8 cellular contexts compared by ENCODE assay signal in genomic region chr9:35903049-35903448, GRCh38. TPM values are rescaled to one million over a fixed set of nuclear protein-coding genes. Genes with fewer than 3 reads are reported as not detected.
DNase-seq lines count a peak whose midpoint lies in the region; ATAC-seq, FAIRE-seq and TF ChIP-seq lines count a peak whose summit lies in the region.

No MANE protein-coding gene starts in this region.

- TF ChIP-seq RAD21 in K562 (CRISPR knock-in tag; conservative IDR thresholded peaks at IDR 0.05 in 1 of 2, IDR thresholded peaks at IDR 0.05 in 1 of 2) = peak; percentile 68 to 82

- H3K9me3 ChIP-seq in K562 (replicated peaks; ENCODE audit: control insufficient read depth, insufficient read depth, low read depth, low read length) = no peaks in the 10 kb centered on the region

- no peak overlapping the region for H3K9ac ChIP-seq in K562 (ENCODE audit: insufficient read depth in 1 of 2, low read depth in 2 of 2, low read length in 2 of 2)

- FAIRE-seq in K562 (lab: Jason Lieb, UNC) = peak; percentile 91
- FAIRE-seq in urothelium cell line (lab: Jason Lieb, UNC) = peak; percentile 56

- no peak for TF ChIP-seq POLR2A in K562 (conservative IDR thresholded peaks at IDR 0.05)

- no peaks in the 10 kb centered on the region for H3K9me1 ChIP-seq in K562 (ENCODE audit: control insufficient read depth, insufficient read depth, low read length)

- H3K27ac ChIP-seq in HL-60 (replicated peaks) (no peak overlapping the region), K562 (ENCODE audit: extremely low read depth, low read depth, low read length) (no peak overlapping the region)

- TF ChIP-seq CTCF in HL-60 (IDR thresholded peaks at IDR 0.05; ENCODE audit: insufficient read depth, low read length) (peak; percentile 43), K562 (IDR thresholded peaks at IDR 0.05 in 2 of 3, conservative IDR thresholded peaks at IDR 0.05 in 1 of 3; ENCODE audit: insufficient read depth in 2 of 3, low read depth in 1 of 3, low read length in 3 of 3) (peak; percentile 56 to 76 (median 62); a peak in 5 of 6 replicates)

- intact Hi-C loops in K562 (cut with micrococcal nuclease) = loop anchor here (2.0 kb wide), 2 partner anchors 42 to 120 kb away; no protein-coding TSS in a partner anchor

- H3K36me3 ChIP-seq in K562 (ENCODE audit: control insufficient read depth, insufficient read depth, low read length) = no peaks in the 10 kb centered on the region

- no peaks in the 10 kb centered on the region for H3K79me2 ChIP-seq in K562 (ENCODE audit: control insufficient read depth, insufficient read depth, low read length)

- no peak for TF ChIP-seq EP300 in K562 (IDR thresholded peaks at IDR 0.05; ENCODE audit: low read length)

- CTCF ChIA-PET in K562 (lab: Yijun Ruan, JAX; ENCODE audit: low intra/inter-chr PET ratio) = interaction anchor here (0.7 to 3.2 kb wide), 5 partner anchors 37 to 121 kb away, joined by 3 to 22 read pairs (median 6); no protein-coding TSS in a partner anchor

- peak; percentile 45 to 48 for ATAC-seq in activated CD4-positive, CD25-positive, alpha-beta regulatory T cell treated with anti-CD3 and anti-CD28 coated beads, Interleukin-2, amount 50 U/mL, for 24 hours
- ATAC-seq in K562 = peak; percentile 79
- no peak for ATAC-seq in GM19035 (IDR thresholded peaks at IDR 0.05; ENCODE audit: unreplicated experiment)

- no peak for DNase-seq in activated CD4-positive, CD25-positive, alpha-beta regulatory T cell treated with anti-CD3 and anti-CD28 coated beads, Interleukin-2, amount 50 U/mL, for 72 hours
- DNase-seq in HL-60 (ENCODE audit: low read depth in 1 of 2, low spot score in 1 of 2) (peak in 1 of 2 experiments; percentile 35), NOMO-1 treated with DMSO at 0.1 percent for 48 hours (lab: John Stamatoyannopoulos, UW; ENCODE audit: unreplicated experiment) (peak; percentile 56), K562 (ENCODE audit: extremely low read depth in 1 of 4, low spot score in 3 of 4) (peak; percentile 51 to 67 (median 55)), left kidney (ENCODE audit: low read depth, low spot score) (peak; percentile 85), urothelium cell line (ENCODE audit: low spot score) (peak; percentile 67)

- no peaks in the 10 kb centered on the region for H4K20me1 ChIP-seq in K562 (replicated peaks; ENCODE audit: control insufficient read depth, insufficient read depth, low read length)

- in situ Hi-C loops in K562 (cut with MboI) = loop anchor here (5.0 kb wide), 2 partner anchors 44 to 114 kb away; no protein-coding TSS in a partner anchor

- H3K27me3 ChIP-seq in HL-60 (ENCODE audit: insufficient read depth, poor library complexity, severe bottlenecking) (peaks cover 11% of the 10 kb centered on the region), K562 (ENCODE audit: control insufficient read depth in 2 of 2, insufficient read depth in 2 of 2, low read length in 2 of 2) (no peaks in the 10 kb centered on the region; a peak in 1 of 5 replicates)

- H3K4me1 ChIP-seq in K562 (replicated peaks in 1 of 2; ENCODE audit: control insufficient read depth in 2 of 2, insufficient read depth in 2 of 2, low read length in 2 of 2) = peaks cover 0 to 20% of the 10 kb centered on the region in 2 experiments; a peak in 3 of 5 replicates

- 28% methylated on average over 3 of the region's 3 CpGs for WGBS in K562 (ENCODE audit: insufficient coverage, low coverage, missing lambda C conversion rate)

- no peak overlapping the region for H3K4me2 ChIP-seq in K562 (ENCODE audit: insufficient read depth, low read length)

- no TSS peak for BruUV-seq in K562 (replicated peaks; lab: Mats Ljungman, UMichigan)

- POLR2A ChIA-PET in K562 (lab: Yijun Ruan, JAX) = interaction anchor here (0.6 to 1.3 kb wide), 3 partner anchors 21 to 258 kb away, joined by 3 to 4 read pairs (median 3); no protein-coding TSS in a partner anchor

- H3K4me3 ChIP-seq in HL-60 (replicated peaks; ENCODE audit: insufficient read depth, low read length) (no peak overlapping the region), K562 (no peak overlapping the region)

- no peak overlapping the region for H2AFZ ChIP-seq in K562 (ENCODE audit: low read depth, low read length)

TF ChIP-seq in K562, 482 proteins besides CTCF, POLR2A, EP300 and RAD21 (continues in another document):
- no peak for TF ChIP-seq ZNF589 (CRISPR knock-in tag; IDR thresholded peaks at IDR 0.05; ENCODE audit: low read depth)

RNA-seq across cellular contexts. Expression of gene HRCT1, which starts 3.0 kb away (rescaled TPM):
- 0.35 TPM in 1 of 2 replicates, not detected in the other for total RNA-seq in K562 (2011; cell fraction: chromatin; rRNA removed; ENCODE audit: low replicate concordance)
- not detected in 2 replicates for total RNA-seq in K562 (2011; cell fraction: nucleolus; rRNA removed)
- total RNA-seq in K562 (2011; cell fraction: nucleoplasm; rRNA removed) = not detected in 2 replicates
- total RNA-seq in K562 (2014; rRNA removed) = not detected in 2 replicates
- total RNA-seq in K562 (2014; rRNA removed; fragmentation: Illumina TruSeq; extraction: Trizol) = not detected in 2 replicates
- not detected in 2 replicates for total RNA-seq in K562 (2015; rRNA removed; fragmentation: Illumina TruSeq; extraction: Trizol)
- not detected in 2 replicates for total RNA-seq in K562 (2021)
- 0.08 and 0.40 TPM in 2 replicates for polyA plus RNA-seq in K562 (2011; rRNA removed)
- polyA plus RNA-seq in K562 (2011; cell fraction: cytosol; rRNA removed) = 0.07 and 0.27 TPM in 2 replicates
- 0.28 TPM in 1 of 2 replicates, not detected in the other for polyA plus RNA-seq in K562 (2011; cell fraction: nucleus; rRNA removed)
- not detected in 2 replicates for polyA plus RNA-seq in K562 (2012)
- polyA plus RNA-seq in K562 (2014; fragmentation: Illumina TruSeq; extraction: Trizol) = not detected in 2 replicates
- polyA plus RNA-seq in K562 (2014; fragmentation: Nextera tagmentation; extraction: Ambion mirVana) = not detected
- polyA plus RNA-seq in K562 (2014; rRNA removed) = not detected in 2 replicates
- not detected in 2 replicates for polyA minus RNA-seq in K562 (2011; rRNA and poly(A)+ RNA removed)
- not detected in 2 replicates for polyA minus RNA-seq in K562 (2011; cell fraction: cytosol; rRNA and poly(A)+ RNA removed)
- polyA minus RNA-seq in K562 (2011; cell fraction: nucleus; rRNA and poly(A)+ RNA removed) = 0.33 TPM in 1 of 2 replicates, not detected in the other

RNA-seq across cellular contexts. Expression of gene SPAAR, which starts 6.2 kb away (rescaled TPM):
- not detected in 2 replicates for total RNA-seq in K562 (2011; cell fraction: chromatin; rRNA removed; ENCODE audit: low replicate concordance)
- total RNA-seq in K562 (2011; cell fraction: nucleolus; rRNA removed) = not detected in 2 replicates
- total RNA-seq in K562 (2011; cell fraction: nucleoplasm; rRNA removed) = not detected in 2 replicates
- total RNA-seq in K562 (2014; rRNA removed) = not detected in 2 replicates
- total RNA-seq in K562 (2014; rRNA removed; fragmentation: Illumina TruSeq; extraction: Trizol) = not detected in 2 replicates
- total RNA-seq in K562 (2015; rRNA removed; fragmentation: Illumina TruSeq; extraction: Trizol) = not detected in 2 replicates
- not detected in 2 replicates for total RNA-seq in K562 (2021)
- not detected in 2 replicates for polyA plus RNA-seq in K562 (2011; rRNA removed)
- not detected in 2 replicates for polyA plus RNA-seq in K562 (2011; cell fraction: cytosol; rRNA removed)
- polyA plus RNA-seq in K562 (2011; cell fraction: nucleus; rRNA removed) = not detected in 2 replicates
- polyA plus RNA-seq in K562 (2012) = not detected in 2 replicates
- not detected in 2 replicates for polyA plus RNA-seq in K562 (2014; fragmentation: Illumina TruSeq; extraction: Trizol)
- not detected for polyA plus RNA-seq in K562 (2014; fragmentation: Nextera tagmentation; extraction: Ambion mirVana)
- polyA plus RNA-seq in K562 (2014; rRNA removed) = not detected in 2 replicates
- 0.15 TPM in 1 of 2 replicates, not detected in the other for polyA minus RNA-seq in K562 (2011; rRNA and poly(A)+ RNA removed)
- not detected in 2 replicates for polyA minus RNA-seq in K562 (2011; cell fraction: cytosol; rRNA and poly(A)+ RNA removed)
- not detected in 2 replicates for polyA minus RNA-seq in K562 (2011; cell fraction: nucleus; rRNA and poly(A)+ RNA removed)

RNA-seq across cellular contexts. Expression of gene OR13J1, which starts 32.8 kb away (rescaled TPM):
- total RNA-seq in K562 (2011; cell fraction: chromatin; rRNA removed; ENCODE audit: low replicate concordance) = not detected in 2 replicates
- not detected in 2 replicates for total RNA-seq in K562 (2011; cell fraction: nucleolus; rRNA removed)
- not detected in 2 replicates for total RNA-seq in K562 (2011; cell fraction: nucleoplasm; rRNA removed)
- total RNA-seq in K562 (2014; rRNA removed) (not detected in 2 replicates), K562 (2014; rRNA removed; fragmentation: Illumina TruSeq; extraction: Trizol) (not detected in 2 replicates), K562 (2015; rRNA removed; fragmentation: Illumina TruSeq; extraction: Trizol) (not detected in 2 replicates), K562 (2021) (not detected in 2 replicates)
- polyA plus RNA-seq in K562 (2011; rRNA removed) (not detected in 2 replicates), K562 (2014; fragmentation: Illumina TruSeq; extraction: Trizol) (not detected in 2 replicates), K562 (2014; fragmentation: Nextera tagmentation; extraction: Ambion mirVana) (not detected), K562 (2014; rRNA removed) (not detected in 2 replicates)
- not detected in 2 replicates for polyA plus RNA-seq in K562 (2011; cell fraction: cytosol; rRNA removed)
- not detected in 2 replicates for polyA plus RNA-seq in K562 (2011; cell fraction: nucleus; rRNA removed)
- not detected in 2 replicates for polyA plus RNA-seq in K562 (2012)
- not detected in 2 replicates for polyA minus RNA-seq in K562 (2011; rRNA and poly(A)+ RNA removed)
- polyA minus RNA-seq in K562 (2011; cell fraction: cytosol; rRNA and poly(A)+ RNA removed) = not detected in 2 replicates
- polyA minus RNA-seq in K562 (2011; cell fraction: nucleus; rRNA and poly(A)+ RNA removed) = not detected in 2 replicates

RNA-seq across cellular contexts. Expression of gene OR2S2, which starts 54.9 kb away (rescaled TPM):
- total RNA-seq in K562 (2011; cell fraction: chromatin; rRNA removed; ENCODE audit: low replicate concordance) = not detected in 2 replicates
- total RNA-seq in K562 (2011; cell fraction: nucleolus; rRNA removed) = not detected in 2 replicates
- total RNA-seq in K562 (2011; cell fraction: nucleoplasm; rRNA removed) = not detected in 2 replicates
- total RNA-seq in K562 (2014; rRNA removed) (not detected in 2 replicates), K562 (2014; rRNA removed; fragmentation: Illumina TruSeq; extraction: Trizol) (not detected in 2 replicates), K562 (2015; rRNA removed; fragmentation: Illumina TruSeq; extraction: Trizol) (not detected in 2 replicates), K562 (2021) (not detected in 2 replicates)
- polyA plus RNA-seq in K562 (2011; rRNA removed) (not detected in 2 replicates), K562 (2014; fragmentation: Illumina TruSeq; extraction: Trizol) (not detected in 2 replicates), K562 (2014; fragmentation: Nextera tagmentation; extraction: Ambion mirVana) (not detected), K562 (2014; rRNA removed) (not detected in 2 replicates)
- not detected in 2 replicates for polyA plus RNA-seq in K562 (2011; cell fraction: cytosol; rRNA removed)
- polyA plus RNA-seq in K562 (2011; cell fraction: nucleus; rRNA removed) = not detected in 2 replicates
- not detected in 2 replicates for polyA plus RNA-seq in K562 (2012)
- not detected in 2 replicates for polyA minus RNA-seq in K562 (2011; rRNA and poly(A)+ RNA removed)
- polyA minus RNA-seq in K562 (2011; cell fraction: cytosol; rRNA and poly(A)+ RNA removed) = not detected in 2 replicates
- not detected in 2 replicates for polyA minus RNA-seq in K562 (2011; cell fraction: nucleus; rRNA and poly(A)+ RNA removed)
